Comparison of ENCODE assay signal across 6 cellular contexts in the genomic region with DNA sequence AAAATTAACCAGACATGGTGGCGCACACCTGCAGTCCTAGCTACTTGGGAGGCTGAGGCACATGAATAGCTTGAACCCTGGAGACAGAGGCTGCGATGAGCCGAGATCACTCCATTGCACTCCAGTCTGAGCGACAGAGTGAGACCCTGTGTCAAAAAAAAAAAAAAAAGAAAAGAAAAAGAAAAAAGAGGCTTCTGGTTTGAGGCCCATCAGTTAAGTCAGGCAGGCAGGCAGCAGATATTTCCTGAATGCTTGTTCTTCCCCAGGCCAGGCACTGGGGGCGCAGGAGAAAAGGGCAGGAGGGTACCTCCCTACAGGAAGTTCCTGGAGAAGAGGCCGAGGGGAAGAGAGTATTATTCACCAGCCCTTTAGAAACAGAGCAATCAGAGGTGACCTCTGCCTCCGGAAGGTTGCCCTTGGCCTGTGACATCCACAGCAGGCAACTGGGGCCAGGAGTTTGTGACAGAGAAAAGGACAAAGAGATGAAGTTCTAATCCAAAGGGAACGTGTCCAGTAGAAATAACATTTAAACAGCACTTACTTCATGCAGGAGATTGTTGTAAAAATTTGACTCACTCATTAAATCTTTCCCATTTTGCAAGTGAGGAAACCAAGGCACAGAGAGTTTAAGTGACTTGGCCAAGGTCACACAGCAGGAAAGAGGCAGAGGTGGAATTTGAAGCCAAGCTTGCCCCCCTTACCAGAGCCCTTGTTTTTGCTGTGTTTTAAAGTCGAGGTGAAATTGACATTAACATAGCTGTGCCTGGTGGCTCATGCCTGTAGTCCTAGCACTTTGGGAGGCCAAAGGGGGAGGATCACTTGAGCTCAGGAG. TPM values are rescaled to one million over a fixed set of nuclear protein-coding genes. Genes with fewer than 3 reads are reported as not detected.
A peak's percentile ranks its signal among the peaks of the same experiment; 100 is the strongest.
DNase-seq lines count a peak whose midpoint lies in the region; ATAC-seq, FAIRE-seq and TF ChIP-seq lines count a peak whose summit lies in the region.

No MANE protein-coding gene starts in this region.

- H3K4me1 Mint-ChIP-seq in activated T-helper 17 cell treated with anti-CD3 and anti-CD28 coated beads, Interleukin-2, amount 50 U/mL, for 72 hours = no peaks in the 10 kb centered on the region

- no peaks in the 10 kb centered on the region for H3K9me3 ChIP-seq in mucosa of descending colon

- DNase-seq in HFF-Myc (ENCODE audit: extremely low read depth, low read depth) (no peak), mucosa of descending colon (peak in 2 of 3 donors; percentile 61 to 67)

- TF ChIP-seq CTCF in HFF-Myc (IDR thresholded peaks at IDR 0.05; ENCODE audit: low read depth, low read length, missing control alignments) (peak; percentile 39), mucosa of descending colon (IDR thresholded peaks at IDR 0.05) (no peak)

- H3K9me3 Mint-ChIP-seq in activated T-helper 17 cell treated with anti-CD3 and anti-CD28 coated beads, Interleukin-2, amount 50 U/mL, for 72 hours = no peaks in the 10 kb centered on the region

- peak; percentile 27 for FAIRE-seq in A204.1 (lab: Jason Lieb, UNC)

- H3K27ac Mint-ChIP-seq in activated T-helper 17 cell treated with anti-CD3 and anti-CD28 coated beads, Interleukin-2, amount 50 U/mL, for 72 hours = peak overlapping the region; percentile 40

- H3K27me3 Mint-ChIP-seq in activated T-helper 17 cell treated with anti-CD3 and anti-CD28 coated beads, Interleukin-2, amount 50 U/mL, for 72 hours = no peaks in the 10 kb centered on the region

- H3K36me3 Mint-ChIP-seq in activated T-helper 17 cell treated with anti-CD3 and anti-CD28 coated beads, Interleukin-2, amount 50 U/mL, for 72 hours (ENCODE audit: low read depth) = no peaks in the 10 kb centered on the region

- intact Hi-C loops in mucosa of descending colon (cut with DNase I, micrococcal nuclease) = no loop called here

- H3K4me3 ChIP-seq in HFF-Myc (replicated peaks; ENCODE audit: low read depth, low read length) = no peak overlapping the region
- no peak overlapping the region for H3K4me3 ChIP-seq in mucosa of descending colon

- ATAC-seq in activated T-helper 17 cell treated with anti-CD3 and anti-CD28 coated beads, Interleukin-2, amount 50 U/mL, for 72 hours (replicated peaks) = peak; percentile 12
- ATAC-seq in mucosa of descending colon = peak; percentile 99
- ATAC-seq in GM18870 (IDR thresholded peaks at IDR 0.05; ENCODE audit: unreplicated experiment) = no peak
- no peak for ATAC-seq in HG03432 (IDR thresholded peaks at IDR 0.05; ENCODE audit: unreplicated experiment)

- H3K36me3 ChIP-seq in mucosa of descending colon (ENCODE audit: low read depth) = no peaks in the 10 kb centered on the region

- no peak overlapping the region for H3K4me3 Mint-ChIP-seq in activated T-helper 17 cell treated with anti-CD3 and anti-CD28 coated beads, Interleukin-2, amount 50 U/mL, for 72 hours

- no peaks in the 10 kb centered on the region for H3K4me1 ChIP-seq in mucosa of descending colon (ENCODE audit: low read depth)

RNA-seq across cellular contexts. Expression of a gene that starts 4.3 kb away (rescaled TPM):
- not detected for total RNA-seq in activated T-helper 17 cell treated with anti-CD3 and anti-CD28 coated beads, Interleukin-2, amount 50 U/mL, for 72 hours
- not detected for total RNA-seq in mucosa of descending colon

RNA-seq across cellular contexts. Expression of a gene that starts 7.9 kb away (rescaled TPM):
- 10 to 100 TPM; 52.1 to 53.9 TPM for total RNA-seq in activated T-helper 17 cell treated with anti-CD3 and anti-CD28 coated beads, Interleukin-2, amount 50 U/mL, for 72 hours
- total RNA-seq in mucosa of descending colon = 1 to 10 TPM; 2.0 to 3.1 (median 2.6) TPM

RNA-seq across cellular contexts. Expression of a gene that starts 17.5 kb away (rescaled TPM):
- 10 to 100 TPM; 12.6 to 12.9 TPM for total RNA-seq in activated T-helper 17 cell treated with anti-CD3 and anti-CD28 coated beads, Interleukin-2, amount 50 U/mL, for 72 hours
- total RNA-seq in mucosa of descending colon = 10 to 100 TPM; 15.8 to 17.9 (median 17.1) TPM

RNA-seq across cellular contexts. Expression of a gene that starts 38.3 kb away (rescaled TPM):
- not detected for total RNA-seq in activated T-helper 17 cell treated with anti-CD3 and anti-CD28 coated beads, Interleukin-2, amount 50 U/mL, for 72 hours
- 1 to 10 TPM in 2 of 3 donors, under 1 TPM in 1; 0.82 to 1.2 (median 1.0) TPM for total RNA-seq in mucosa of descending colon

RNA-seq across cellular contexts. Expression of a gene that starts 49.0 kb away (rescaled TPM):
- 1 to 10 TPM; 1.5 to 4.1 TPM for total RNA-seq in activated T-helper 17 cell treated with anti-CD3 and anti-CD28 coated beads, Interleukin-2, amount 50 U/mL, for 72 hours
- total RNA-seq in mucosa of descending colon = 10 to 100 TPM; 13.6 to 34.2 (median 32.9) TPM

Comparison
In these comparisons a context has a peak if more than half of its experiments do, and no peak if none do; other contexts are left out.
1. ATAC-seq: peak in activated T-helper 17 cell treated with anti-CD3 and anti-CD28 coated beads, Interleukin-2, amount 50 U/mL, for 72 hours (single experiment) and mucosa of descending colon (single experiment); none in GM18870 (single experiment) and HG03432 (single experiment).
2. RNA of a gene that starts 7.9 kb away (total RNA-seq): 52.1 to 53.9 TPM in activated T-helper 17 cell treated with anti-CD3 and anti-CD28 coated beads, Interleukin-2, amount 50 U/mL, for 72 hours; 2.0 to 3.1 TPM in mucosa of descending colon; every median in the first group is over 10 times any median in the second.